Comparison of ENCODE assay signal across 1 cellular context in the genomic region with DNA sequence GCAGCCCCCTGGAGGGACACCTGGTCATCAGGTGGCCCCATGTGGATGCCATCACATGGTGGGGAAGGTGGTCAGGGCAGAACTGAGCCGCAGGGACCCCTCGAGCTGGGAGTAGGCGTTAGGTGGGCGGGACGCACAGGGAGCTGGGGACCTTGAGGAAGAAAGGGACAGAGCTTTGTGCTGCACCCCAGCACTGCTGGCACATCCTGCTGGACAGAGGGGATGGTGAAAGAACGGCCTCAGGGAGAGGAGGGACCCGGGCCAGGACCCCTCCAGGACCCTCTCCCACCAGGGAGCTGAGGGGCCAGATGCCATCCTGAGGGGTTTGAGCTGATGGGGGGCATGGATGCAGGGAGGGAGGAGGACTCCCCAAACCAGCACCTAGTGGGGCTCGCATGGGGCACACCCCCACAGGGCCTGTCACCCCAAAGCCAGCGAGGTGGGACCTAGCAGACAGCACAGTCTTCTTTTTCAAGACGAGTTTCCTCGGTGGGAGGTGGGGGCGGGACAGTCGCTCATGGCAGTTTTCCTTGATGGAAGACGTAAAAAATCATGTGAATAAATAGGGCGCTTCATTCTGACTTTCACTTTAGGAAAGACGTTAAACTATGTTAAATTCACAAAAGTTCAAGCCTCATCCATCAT.
TF ChIP-seq lines count a peak whose summit lies in the region.

No MANE protein-coding gene starts in this region.

TF ChIP-seq in H1, 55 proteins besides CTCF, POLR2A, EP300 and RAD21:
- no peak for TF ChIP-seq SP2 (IDR thresholded peaks at IDR 0.05; ENCODE audit: low read length)
- TF ChIP-seq, protein P1, sequence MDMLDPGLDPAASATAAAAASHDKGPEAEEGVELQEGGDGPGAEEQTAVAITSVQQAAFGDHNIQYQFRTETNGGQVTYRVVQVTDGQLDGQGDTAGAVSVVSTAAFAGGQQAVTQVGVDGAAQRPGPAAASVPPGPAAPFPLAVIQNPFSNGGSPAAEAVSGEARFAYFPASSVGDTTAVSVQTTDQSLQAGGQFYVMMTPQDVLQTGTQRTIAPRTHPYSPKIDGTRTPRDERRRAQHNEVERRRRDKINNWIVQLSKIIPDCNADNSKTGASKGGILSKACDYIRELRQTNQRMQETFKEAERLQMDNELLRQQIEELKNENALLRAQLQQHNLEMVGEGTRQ (IDR thresholded peaks at IDR 0.05; ENCODE audit: low read length) = no peak
- no peak for TF ChIP-seq JUND (IDR thresholded peaks at IDR 0.05; ENCODE audit: low read length)
- no peak for TF ChIP-seq NRF1 (IDR thresholded peaks at IDR 0.05; ENCODE audit: low read depth, low read length)
- no peak for TF ChIP-seq PHF8 (conservative IDR thresholded peaks at IDR 0.05; ENCODE audit: low read depth, low read length)
- TF ChIP-seq SIN3A (conservative IDR thresholded peaks at IDR 0.05 in 1 of 2, IDR thresholded peaks at IDR 0.05 in 1 of 2; ENCODE audit: low read depth in 1 of 2, low read length in 2 of 2) = no peak
- no peak for TF ChIP-seq HDAC2 (IDR thresholded peaks at IDR 0.05; ENCODE audit: borderline replicate concordance in 1 of 2, low read depth in 2 of 2, low read length in 2 of 2)
- no peak for TF ChIP-seq TCF12 (IDR thresholded peaks at IDR 0.05; ENCODE audit: low read depth, low read length)
- TF ChIP-seq KDM5A (IDR thresholded peaks at IDR 0.05; ENCODE audit: low read length) = no peak
- TF ChIP-seq ATF3 (IDR thresholded peaks at IDR 0.05; ENCODE audit: insufficient read depth, low read depth, low read length) = no peak
- TF ChIP-seq JUN (IDR thresholded peaks at IDR 0.05; ENCODE audit: low read depth, low read length) = no peak
- no peak for TF ChIP-seq BACH1 (IDR thresholded peaks at IDR 0.05; ENCODE audit: low read length)
- no peak for TF ChIP-seq EGR1 (IDR thresholded peaks at IDR 0.05; ENCODE audit: borderline replicate concordance, low read depth, low read length)
- no peak for TF ChIP-seq GABPA (IDR thresholded peaks at IDR 0.05; ENCODE audit: borderline replicate concordance, insufficient read depth, low read length)
- TF ChIP-seq RNF2 (IDR thresholded peaks at IDR 0.05; ENCODE audit: borderline replicate concordance, low read depth, low read length, missing control alignments, poor library complexity, severe bottlenecking) = no peak
- no peak for TF ChIP-seq BCL11A (IDR thresholded peaks at IDR 0.05; ENCODE audit: low read depth in 2 of 2, low read length in 2 of 2)
- TF ChIP-seq POLR2AphosphoS5 (IDR thresholded peaks at IDR 0.05; ENCODE audit: low read depth, low read length) = no peak
- TF ChIP-seq RXRA (IDR thresholded peaks at IDR 0.05; ENCODE audit: insufficient read depth, low read depth, low read length) = no peak
